ENCODE assay signal across 18 cellular contexts in genomic region chr21:25722631-25723030, GRCh38. TPM values are rescaled to one million over a fixed set of nuclear protein-coding genes. Genes with fewer than 3 reads are reported as not detected.
DNase-seq lines count a peak whose midpoint lies in the region; ATAC-seq and TF ChIP-seq lines count a peak whose summit lies in the region.
"Had no signal": no experiment of that assay in that cellular context is flagged by ENCODE, and none has a peak within 500 bp of the region (broad histone marks: within the 10 kb centered on the region; RNA-seq: fewer than 3 reads in every experiment).

No MANE protein-coding gene starts in this region.

- H3K27me3 ChIP-seq in endodermal cell (ENCODE audit: control insufficient read depth, insufficient read depth, low read length, poor library complexity, severe bottlenecking), result no peaks in the 10 kb centered on the region

- DNase-seq in T-helper 2 cell treated with Interferon-gamma antibody and Interleukin-4, amounts not matched to agents 5 μg/mL and 100 μg/mL, for 36 hours (ENCODE audit: low spot score), result no peak
- DNase-seq in T-helper 2 cell, result no peak
- DNase-seq in Kasumi-1 (lab: John Stamatoyannopoulos, UW), result peak; percentile 77 to 82
- DNase-seq in SKM-1 (lab: John Stamatoyannopoulos, UW; ENCODE audit: unreplicated experiment), result peak; percentile 58
- DNase-seq in endodermal cell, result no peak
- no peak for DNase-seq in foreskin melanocyte
- no peak for DNase-seq in activated T-cell treated with anti-CD3 and anti-CD28 coated beads, Interleukin-2, amount 50 U/mL, for 4 hours
- DNase-seq in 8988T, result no peak
- DNase-seq: Calu3; CD4-positive, CD25-positive, alpha-beta regulatory T cell; DMS79 treated with DMSO at 0.1 percent for 48 hours; KG1; NCI-H1417; NCI-H1930; NCI-H2171; NCI-H446 treated with DMSO at 0.1 percent for 48 hours; NCI-H748 treated with DMSO at 0.1 percent for 48 hours had no signal

- peaks cover 3% of the 10 kb centered on the region for H3K4me1 Mint-ChIP-seq in T-helper 2 cell treated with Interferon-gamma antibody and Interleukin-4, amounts not matched to agents 5 μg/mL and 100 μg/mL, for 36 hours (ENCODE audit: low read depth)
- H3K4me1 Mint-ChIP-seq in endodermal cell, result peaks cover 14% of the 10 kb centered on the region
- H3K4me1 Mint-ChIP-seq in activated T-cell treated with anti-CD3 and anti-CD28 coated beads, Interleukin-2, amount 50 U/mL, for 4 hours (ENCODE audit: low read depth), result no peaks in the 10 kb centered on the region

- no peak for TF ChIP-seq CTCF in endodermal cell (conservative IDR thresholded peaks at IDR 0.05)

- H3K4me1 ChIP-seq in endodermal cell (ENCODE audit: control insufficient read depth, insufficient read depth, low read length), result no peaks in the 10 kb centered on the region

- no peaks in the 10 kb centered on the region for H3K27me3 Mint-ChIP-seq in T-helper 2 cell treated with Interferon-gamma antibody and Interleukin-4, amounts not matched to agents 5 μg/mL and 100 μg/mL, for 36 hours (ENCODE audit: low read depth)
- no peaks in the 10 kb centered on the region for H3K27me3 Mint-ChIP-seq in endodermal cell (ENCODE audit: insufficient read depth)
- H3K27me3 Mint-ChIP-seq in activated T-cell treated with anti-CD3 and anti-CD28 coated beads, Interleukin-2, amount 50 U/mL, for 4 hours (ENCODE audit: low read depth), result no peaks in the 10 kb centered on the region
- H3K27me3 Mint-ChIP-seq: CD4-positive, CD25-positive, alpha-beta regulatory T cell had no signal

- H3K9me3 ChIP-seq in endodermal cell (ENCODE audit: control insufficient read depth, low read length), result no peaks in the 10 kb centered on the region

- no peak for ATAC-seq in activated T-cell treated with anti-CD3 and anti-CD28 coated beads, Interleukin-2, amount 50 U/mL, for 4 hours
- ATAC-seq: GM23338 had no signal

- H3K9me3 Mint-ChIP-seq in T-helper 2 cell treated with Interferon-gamma antibody and Interleukin-4, amounts not matched to agents 5 μg/mL and 100 μg/mL, for 36 hours, result no peaks in the 10 kb centered on the region
- no peaks in the 10 kb centered on the region for H3K9me3 Mint-ChIP-seq in endodermal cell
- no peaks in the 10 kb centered on the region for H3K9me3 Mint-ChIP-seq in activated T-cell treated with anti-CD3 and anti-CD28 coated beads, Interleukin-2, amount 50 U/mL, for 4 hours
- H3K9me3 Mint-ChIP-seq: CD4-positive, CD25-positive, alpha-beta regulatory T cell; GM23338 had no signal

- H3K4me3 ChIP-seq in endodermal cell (ENCODE audit: low read length), result no peak overlapping the region
- H3K4me3 ChIP-seq: GM23338 had no signal

- peak overlapping the region; percentile 14 for H3K27ac ChIP-seq in endodermal cell (ENCODE audit: low read depth, low read length)

- 93 to 94% methylated on average over 3 of the region's 3 CpGs for WGBS in endodermal cell (ENCODE audit: insufficient coverage in 1 of 2, insufficient read length in 1 of 2), 2 experiments

- H3K4me3 Mint-ChIP-seq in T-helper 2 cell treated with Interferon-gamma antibody and Interleukin-4, amounts not matched to agents 5 μg/mL and 100 μg/mL, for 36 hours, result no peak overlapping the region
- no peak overlapping the region for H3K4me3 Mint-ChIP-seq in endodermal cell
- no peak overlapping the region for H3K4me3 Mint-ChIP-seq in activated T-cell treated with anti-CD3 and anti-CD28 coated beads, Interleukin-2, amount 50 U/mL, for 4 hours
- H3K4me3 Mint-ChIP-seq: CD4-positive, CD25-positive, alpha-beta regulatory T cell; GM23338 had no signal

- no peak overlapping the region for H3K9ac ChIP-seq in endodermal cell (ENCODE audit: extremely low read depth, low read length, poor library complexity, severe bottlenecking)

- H3K36me3 ChIP-seq in endodermal cell (ENCODE audit: control insufficient read depth, insufficient read depth, low read length), result peaks cover 60% of the 10 kb centered on the region

- H3K27ac Mint-ChIP-seq in T-helper 2 cell treated with Interferon-gamma antibody and Interleukin-4, amounts not matched to agents 5 μg/mL and 100 μg/mL, for 36 hours, result peak overlapping the region; percentile 15
- H3K27ac Mint-ChIP-seq in endodermal cell, result no peak overlapping the region
- H3K27ac Mint-ChIP-seq: CD4-positive, CD25-positive, alpha-beta regulatory T cell; GM23338 had no signal

- peaks cover 43% of the 10 kb centered on the region for H3K36me3 Mint-ChIP-seq in T-helper 2 cell treated with Interferon-gamma antibody and Interleukin-4, amounts not matched to agents 5 μg/mL and 100 μg/mL, for 36 hours (ENCODE audit: low read depth)
- peaks cover 59% of the 10 kb centered on the region for H3K36me3 Mint-ChIP-seq in endodermal cell (ENCODE audit: low read depth)
- peaks cover 41% of the 10 kb centered on the region for H3K36me3 Mint-ChIP-seq in activated T-cell treated with anti-CD3 and anti-CD28 coated beads, Interleukin-2, amount 50 U/mL, for 4 hours (ENCODE audit: insufficient read depth)

RNA-seq across cellular contexts. Expression of gene ATP5PF, which starts 12.1 kb away (rescaled TPM):
- total RNA-seq in endodermal cell, result 100 to 1,000 TPM; 126 to 131 TPM
- 211 TPM for polyA plus RNA-seq in endodermal cell (2013, experiment 1 of 2)
- polyA plus RNA-seq in endodermal cell (2013, experiment 2 of 2), result 212 TPM
- 100 to 1,000 TPM; 174 to 180 (median 179) TPM for total RNA-seq in activated T-cell treated with anti-CD3 and anti-CD28 coated beads, Interleukin-2, amount 50 U/mL, for 4 hours

RNA-seq across cellular contexts. Expression of gene GABPA, which starts 12.1 kb away (rescaled TPM):
- total RNA-seq in endodermal cell, result 10 to 100 TPM; 30.4 to 35.3 TPM
- 32.3 TPM for polyA plus RNA-seq in endodermal cell (2013, experiment 1 of 2)
- polyA plus RNA-seq in endodermal cell (2013, experiment 2 of 2), result 33.4 TPM
- 10 to 100 TPM; 24.5 to 26.8 (median 25.8) TPM for total RNA-seq in activated T-cell treated with anti-CD3 and anti-CD28 coated beads, Interleukin-2, amount 50 U/mL, for 4 hours

Comparison
In these comparisons a context has a peak if more than half of its experiments do, and no peak if none do; other contexts are left out.
1. DNase-seq: peak in Kasumi-1 (2 of 2) and SKM-1 (single experiment); none in T-helper 2 cell treated with Interferon-gamma antibody and Interleukin-4, amounts not matched to agents 5 μg/mL and 100 μg/mL, for 36 hours (single experiment), T-helper 2 cell (0 of 5), endodermal cell (single experiment), foreskin melanocyte (single experiment), activated T-cell treated with anti-CD3 and anti-CD28 coated beads, Interleukin-2, amount 50 U/mL, for 4 hours (single experiment) and 8988T (single experiment).